31 cellular contexts compared by ENCODE assay signal in the genomic region with DNA sequence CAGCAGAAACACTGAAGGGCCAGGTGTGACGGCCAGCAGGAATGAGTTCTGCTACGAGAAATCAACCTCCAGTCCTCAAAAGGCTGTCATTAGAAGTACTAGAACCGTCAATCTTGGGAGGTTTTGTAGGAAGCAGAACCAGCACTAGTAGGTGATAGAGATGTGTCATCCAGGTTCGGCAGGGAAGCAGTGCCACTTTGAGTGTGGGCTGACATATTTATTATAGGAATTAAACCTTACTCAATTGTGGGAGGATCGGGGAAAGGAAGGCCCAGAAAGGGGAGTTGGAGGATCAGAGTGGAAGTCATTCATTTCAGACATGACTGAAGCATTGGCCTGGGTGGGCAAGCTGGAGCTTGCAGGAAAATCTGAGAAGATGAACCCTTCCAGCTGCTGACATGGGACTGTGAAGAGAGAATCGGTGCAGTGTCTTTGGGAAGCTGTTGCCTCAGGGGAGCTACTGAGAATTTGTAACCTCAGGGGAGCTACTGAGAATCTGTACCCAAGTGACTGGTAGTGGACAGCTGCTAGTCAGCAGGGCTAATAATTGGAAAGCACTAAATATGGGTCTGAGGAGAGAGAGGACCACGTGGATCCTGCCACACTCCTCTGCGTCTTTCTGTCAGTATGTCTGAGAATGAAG.
"Had no signal": no experiment of that assay in that cellular context is flagged by ENCODE, and none has a peak within 500 bp of the region (broad histone marks: within the 10 kb centered on the region; RNA-seq: fewer than 3 reads in every experiment).

No MANE protein-coding gene starts in this region.

- H3K9ac ChIP-seq: neural progenitor cell, parathyroid adenoma had no signal

- H3K9me3 ChIP-seq: adrenal gland, body of pancreas, colonic mucosa, gastroesophageal sphincter, psoas muscle, right atrium auricular region, suprapubic skin, tibial artery, upper lobe of right lung had no signal

- FAIRE-seq: endometrium, TTC549 had no signal

- H3K27ac ChIP-seq: adrenal gland, body of pancreas, cardiac muscle cell, colonic mucosa, gastroesophageal sphincter, hepatocyte, neural progenitor cell, parathyroid adenoma, psoas muscle, right atrium auricular region, suprapubic skin, tibial artery, upper lobe of right lung, VCaP had no signal

- H3K4me3 ChIP-seq: adrenal gland, body of pancreas, cardiac muscle cell, colonic mucosa, gastroesophageal sphincter, hepatocyte, neural progenitor cell, psoas muscle, right atrium auricular region, suprapubic skin, tibial artery, upper lobe of right lung had no signal

- H3K79me2 ChIP-seq: hepatocyte, parathyroid adenoma had no signal

- ATAC-seq: body of pancreas, gastroesophageal sphincter, left cardiac atrium, natural killer cell, psoas muscle, upper lobe of right lung had no signal

- H3K4me2 ChIP-seq: hepatocyte, neural progenitor cell had no signal

- H3K4me1 ChIP-seq: adrenal gland, body of pancreas, colonic mucosa, gastroesophageal sphincter, neural progenitor cell, parathyroid adenoma, psoas muscle, right atrium auricular region, upper lobe of right lung had no signal

- H3K27me3 ChIP-seq: adrenal gland, body of pancreas, cardiac muscle cell, colonic mucosa, gastroesophageal sphincter, hepatocyte, neural progenitor cell, right atrium auricular region, suprapubic skin, tibial artery, upper lobe of right lung had no signal

- H2AFZ ChIP-seq: hepatocyte, neural progenitor cell, parathyroid adenoma had no signal

- H3K36me3 ChIP-seq: adrenal gland, cardiac muscle cell, colonic mucosa, gastroesophageal sphincter, neural progenitor cell, right atrium auricular region, suprapubic skin, tibial artery, upper lobe of right lung had no signal

- DNase-seq: activated CD4-positive, alpha-beta T cell treated with anti-CD3 and anti-CD28 coated beads for 4 hours; activated CD4-positive, alpha-beta T cell treated with anti-CD3 and anti-CD28 coated beads, Interleukin-2, amount 50 U/mL, for 4 hours; activated effector memory CD4-positive, alpha-beta T cell treated with Interleukin-2 at 50 U/mL for 16 hours; activated naive CD4-positive, alpha-beta T cell treated with Interleukin-2 at 50 U/mL for 16 hours; activated T-cell treated with anti-CD3 and anti-CD28 coated beads for 4 hours; adrenal gland; aorta; body of pancreas; cerebellar nuclear complex; colonic mucosa; effector CD8-positive, alpha-beta T cell; islet precursor cell; left cardiac atrium; natural killer cell; occipital lobe; psoas muscle; stimulated activated CD4-positive, alpha-beta T cell treated with anti-CD3 and anti-CD28 coated beads, Interleukin-15, amount 100 ng/mL, for 24 hours; stimulated activated CD4-positive, alpha-beta T cell treated with anti-CD3 and anti-CD28 coated beads, Interleukin-2, amount 100 ng/mL, for 24 hours; stimulated activated naive CD4-positive, alpha-beta T cell; tibial artery; upper lobe of right lung had no signal
